In genomic region chr6:1182722-1183521, GRCh38 we compare ENCODE assay signal across 19 cellular contexts.
"Had no signal": no experiment of that assay in that cellular context is flagged by ENCODE, and none has a peak within 500 bp of the region (broad histone marks: within the 10 kb centered on the region; RNA-seq: fewer than 3 reads in every experiment).

No MANE protein-coding gene starts in this region.

- H3K27me3 ChIP-seq: upper lobe of left lung had no signal

- DNase-seq: activated CD4-positive, alpha-beta memory T cell treated with anti-CD3 and anti-CD28 coated beads, Interleukin-2, amount 10 ng/mL, durations not matched to agents 7 days and 5 days; activated CD4-positive, alpha-beta T cell treated with anti-CD3 and anti-CD28 coated beads for 36 hours; activated effector memory CD4-positive, alpha-beta T cell treated with anti-CD3 and anti-CD28 coated beads, Interleukin-2, amount 50 U/mL, for 16 hours; activated T-cell treated with anti-CD3 and anti-CD28 coated beads, Interleukin-2, amount 50 U/mL, for 24 hours; caudate nucleus; heart left ventricle; left colon; mucosa of descending colon; naive thymus-derived CD8-positive, alpha-beta T cell; posterior cingulate gyrus; stimulated activated CD4-positive, alpha-beta T cell treated with anti-CD3 and anti-CD28 coated beads, Interleukin-4, amount 100 ng/mL, for 4 hours; stimulated activated CD8-positive, alpha-beta memory T cell treated with anti-CD3 and anti-CD28 coated beads, Interleukin-4, amount 100 ng/mL, for 48 hours; stimulated activated naive CD4-positive, alpha-beta T cell treated with Interleukin-2 at 50 U/mL for 16 hours; upper lobe of left lung had no signal

- H3K27ac ChIP-seq: heart left ventricle, neutrophil, upper lobe of left lung had no signal

- H3K4me1 ChIP-seq: heart left ventricle had no signal

- H3K9me3 ChIP-seq: heart left ventricle, mucosa of descending colon, neutrophil, upper lobe of left lung had no signal

- H3K36me3 ChIP-seq: heart left ventricle, neutrophil, upper lobe of left lung had no signal

- FAIRE-seq: colon, frontal cortex had no signal

- ATAC-seq: activated CD4-positive, alpha-beta T cell treated with anti-CD3 and anti-CD28 coated beads for 36 hours; activated naive CD4-positive, alpha-beta T cell treated with anti-CD3 and anti-CD28 coated beads, Interleukin-2, amount 50 U/mL, for 72 hours; heart left ventricle; left colon; mucosa of descending colon; naive thymus-derived CD8-positive, alpha-beta T cell had no signal

- H3K4me3 ChIP-seq: heart left ventricle, mucosa of descending colon, skin epidermis, upper lobe of left lung had no signal
